ENCODE assay signal across 34 cellular contexts in genomic region chr1:219202567-219202966, GRCh38. TPM values are rescaled to one million over a fixed set of nuclear protein-coding genes. Genes with fewer than 3 reads are reported as not detected.
DNase-seq lines count a peak whose midpoint lies in the region; ATAC-seq, FAIRE-seq and TF ChIP-seq lines count a peak whose summit lies in the region.
"Had no signal": no experiment of that assay in that cellular context is flagged by ENCODE, and none has a peak within 500 bp of the region (broad histone marks: within the 10 kb centered on the region; RNA-seq: fewer than 3 reads in every experiment).

No MANE protein-coding gene starts in this region.

- no peak overlapping the region for H3K27ac Mint-ChIP-seq in WTC11
- H3K27ac Mint-ChIP-seq: B cell; CD4-positive, alpha-beta T cell; CD8-positive, alpha-beta memory T cell; CD8-positive, alpha-beta T cell had no signal

- FAIRE-seq in HepG2 (lab: Jason Lieb, UNC): no peak
- FAIRE-seq in RCC 7860 (lab: Jason Lieb, UNC): no peak
- FAIRE-seq: A204.1, A549, D721Med had no signal

- H3K9me3 ChIP-seq in HepG2 (ENCODE audit: low read length) (no peaks in the 10 kb centered on the region), right lobe of liver (no peaks in the 10 kb centered on the region), HEK293 (ENCODE audit: control insufficient read depth, insufficient read depth, low read depth, low read length) (no peaks in the 10 kb centered on the region)
- H3K9me3 ChIP-seq: A549; BE2C; BLaER1; BLaER1 treated with 17β-estradiol and CSF1 and Interleukin-3, amounts not matched to agents 10 nM and 100 nM; Caco-2 had no signal

- H3K79me2 ChIP-seq in HepG2 (ENCODE audit: insufficient read depth, low read length): no peaks in the 10 kb centered on the region

- DNase-seq in HepG2 (ENCODE audit: low spot score) (no peak), right lobe of liver (no peak), WTC11 (ENCODE audit: low spot score) (no peak), RCC 7860 (ENCODE audit: low spot score) (no peak)
- DNase-seq: 8988T; ACHN; AML-193; BE2C; C1 segment of cervical spinal cord; Caco-2; Calu3; CD4-positive, alpha-beta memory T cell; CD4-positive, alpha-beta T cell; CD4-positive, CD25-positive, alpha-beta regulatory T cell; CD8-positive, alpha-beta memory T cell; CD8-positive, alpha-beta T cell; COR-L47; DMS 273 treated with DMSO at 0.1 percent for 48 hours; DMS153; DMS79; DMS79 treated with DMSO at 0.1 percent for 48 hours; DND-41; EL had no signal

- H3K4me1 ChIP-seq in HepG2 (ENCODE audit: insufficient read depth, low read length) (peaks cover 17% of the 10 kb centered on the region), right lobe of liver (peaks cover 0 to 4% (median 0%) of the 10 kb centered on the region in 4 donors), HEK293 (ENCODE audit: control insufficient read depth, insufficient read depth, low read length) (no peaks in the 10 kb centered on the region)
- H3K4me1 ChIP-seq: BE2C; BLaER1; BLaER1 treated with 17β-estradiol and CSF1 and Interleukin-3, amounts not matched to agents 10 nM and 100 nM; Caco-2 had no signal

- H3K36me3 ChIP-seq in HepG2 (replicated peaks in 1 of 2; ENCODE audit: control insufficient read depth in 1 of 2, insufficient read depth in 2 of 2, low read length in 2 of 2): no peaks in the 10 kb centered on the region; a peak in 1 of 5 replicates
- no peaks in the 10 kb centered on the region for H3K36me3 ChIP-seq in right lobe of liver
- peaks cover 0 to 6% of the 10 kb centered on the region in 2 experiments; a peak in 1 of 3 replicates for H3K36me3 ChIP-seq in HEK293 (ENCODE audit: control insufficient read depth in 2 of 2, insufficient read depth in 1 of 2, low read length in 2 of 2)
- H3K36me3 ChIP-seq: BE2C had no signal

- no peak for TF ChIP-seq CTCF in HepG2 (CRISPR knock-in tag; IDR thresholded peaks at IDR 0.05)
- no peak for TF ChIP-seq CTCF in right lobe of liver (IDR thresholded peaks at IDR 0.05)
- TF ChIP-seq CTCF in HEK293 (tag by site-specific recombination; IDR thresholded peaks at IDR 0.05): no peak
- no peak for TF ChIP-seq CTCF in WTC11 (IDR thresholded peaks at IDR 0.05)

- H2AFZ ChIP-seq in HepG2 (ENCODE audit: low read length): no peak overlapping the region

- POLR2A ChIA-PET in HepG2 (lab: Yijun Ruan, JAX): no interaction called here
- POLR2A ChIA-PET in HEK293 (lab: Yijun Ruan, JAX): no interaction called here
- POLR2A ChIA-PET in WTC11 (lab: Charles Lee): no interaction called here

- TF ChIP-seq POLR2A in HepG2 (IDR thresholded peaks at IDR 0.05; ENCODE audit: insufficient read depth in 1 of 2, low read depth in 2 of 2, low read length in 2 of 2) (no peak), right lobe of liver (IDR thresholded peaks at IDR 0.05) (no peak)

- H3K27me3 ChIP-seq in HepG2 (ENCODE audit: control insufficient read depth in 1 of 2, insufficient read depth in 2 of 2, low read length in 2 of 2) (no peaks in the 10 kb centered on the region), right lobe of liver (no peaks in the 10 kb centered on the region)
- H3K27me3 ChIP-seq: BE2C; BLaER1; BLaER1 treated with 17β-estradiol and CSF1 and Interleukin-3, amounts not matched to agents 10 nM and 100 nM had no signal

- BruUV-seq in HepG2 (replicated peaks; lab: Mats Ljungman, UMichigan): no TSS peak

- no peak for TF ChIP-seq RAD21 in HepG2 (CRISPR knock-in tag; IDR thresholded peaks at IDR 0.05)

- no peaks in the 10 kb centered on the region for H4K20me1 ChIP-seq in HepG2 (ENCODE audit: insufficient read depth, low read length)
- H4K20me1 ChIP-seq: BLaER1 had no signal

- TF ChIP-seq EP300 in HepG2 (IDR thresholded peaks at IDR 0.05; ENCODE audit: low read depth in 2 of 2, low read length in 2 of 2) (no peak), HepG2 (CRISPR knock-in tag; IDR thresholded peaks at IDR 0.05; ENCODE audit: borderline replicate concordance) (no peak)

- H3K4me1 Mint-ChIP-seq in WTC11: no peaks in the 10 kb centered on the region
- H3K4me1 Mint-ChIP-seq: CD14-positive monocyte; CD8-positive, alpha-beta memory T cell had no signal

- H3K9me3 Mint-ChIP-seq in WTC11: no peaks in the 10 kb centered on the region
- H3K9me3 Mint-ChIP-seq: CD14-positive monocyte; CD4-positive, alpha-beta memory T cell; CD4-positive, alpha-beta T cell; CD4-positive, CD25-positive, alpha-beta regulatory T cell; CD8-positive, alpha-beta memory T cell; CD8-positive, alpha-beta T cell had no signal

- H3K4me2 ChIP-seq in HepG2 (ENCODE audit: low read depth, low read length): no peak overlapping the region
- H3K4me2 ChIP-seq: A549; BLaER1; BLaER1 treated with 17β-estradiol and CSF1 and Interleukin-3, amounts not matched to agents 10 nM and 100 nM had no signal

- CTCF ChIA-PET in HepG2 (lab: Yijun Ruan, JAX; ENCODE audit: low intra/inter-chr PET ratio, low total read pairs) (no interaction called here), HEK293 (lab: Yijun Ruan, JAX) (interaction anchor here (0.7 to 1.1 kb wide), 3 partner anchors 148 to 903 kb away, joined by 3 read pairs; no protein-coding TSS in a partner anchor), WTC11 (lab: Charles Lee) (no interaction called here)

- intact Hi-C loops in HepG2 (cut with micrococcal nuclease; ENCODE audit: unreplicated experiment): loop anchor here (10.0 kb wide), 1 partner anchor 362 kb away; no protein-coding TSS in a partner anchor
- intact Hi-C loops in right lobe of liver (cut with DNase I): no loop called here

- no peak for ATAC-seq in HepG2
- ATAC-seq in right lobe of liver: no peak
- ATAC-seq in WTC11: no peak
- ATAC-seq in GM19467 (IDR thresholded peaks at IDR 0.05; ENCODE audit: unreplicated experiment): no peak
- ATAC-seq: A549; CD8-positive, alpha-beta T cell had no signal

- H3K27me3 Mint-ChIP-seq in WTC11 (ENCODE audit: low read depth): no peaks in the 10 kb centered on the region
- H3K27me3 Mint-ChIP-seq: B cell; CD4-positive, alpha-beta memory T cell; CD4-positive, alpha-beta T cell; CD4-positive, CD25-positive, alpha-beta regulatory T cell; CD8-positive, alpha-beta memory T cell had no signal

- H3K4me3 Mint-ChIP-seq in WTC11: no peak overlapping the region
- H3K4me3 Mint-ChIP-seq: B cell; CD14-positive monocyte; CD4-positive, alpha-beta memory T cell; CD4-positive, alpha-beta T cell; CD4-positive, CD25-positive, alpha-beta regulatory T cell; CD8-positive, alpha-beta memory T cell; CD8-positive, alpha-beta T cell had no signal

- H3K27ac ChIP-seq in HepG2 (ENCODE audit: extremely low read length, insufficient read depth, low read length) (no peak overlapping the region), right lobe of liver (no peak overlapping the region), HEK293 (ENCODE audit: extremely low read depth, low read depth, low read length) (no peak overlapping the region)
- H3K27ac ChIP-seq: 22Rv1; A549; BLaER1; BLaER1 treated with 17β-estradiol and CSF1 and Interleukin-3, amounts not matched to agents 10 nM and 100 nM; C4-2B had no signal

- no peak overlapping the region for H3K9ac ChIP-seq in HepG2 (ENCODE audit: insufficient read depth, low read depth, low read length)
- H3K9ac ChIP-seq: BLaER1; BLaER1 treated with 17β-estradiol and CSF1 and Interleukin-3, amounts not matched to agents 10 nM and 100 nM had no signal

- in situ Hi-C loops in HepG2 (cut with HindIII; ENCODE audit: extremely low pct_ligation_motif_present, low pct_unique_long_range_greater_than_20kb): loop anchor here (10.0 kb wide), 1 partner anchor 112 kb away; no protein-coding TSS in a partner anchor

- 84% methylated on average over 2 of the region's 2 CpGs for WGBS in HepG2 (ENCODE audit: low lambda C conversion rate)
- WGBS in right lobe of liver (ENCODE audit: insufficient coverage, low coverage, low lambda C conversion rate, missing lambda C conversion rate): 56% methylated on average over 1 of the region's 2 CpGs

- 0 out of 2 replicates have a peak, but pooled peaks cover 4% of the 10 kb centered on the region for H3K36me3 Mint-ChIP-seq in WTC11

- H3K4me3 ChIP-seq in HepG2 (replicated peaks in 1 of 3; ENCODE audit: insufficient read depth in 1 of 3, low read depth in 2 of 3, low read length in 3 of 3) (no peak overlapping the region), right lobe of liver (no peak overlapping the region), HEK293 (ENCODE audit: low read depth, low read length) (no peak overlapping the region)
- H3K4me3 ChIP-seq: A549; BLaER1; BLaER1 treated with 17β-estradiol and CSF1 and Interleukin-3, amounts not matched to agents 10 nM and 100 nM had no signal

TF ChIP-seq in HEK293, 187 proteins besides CTCF, POLR2A, EP300 and RAD21:
- TF ChIP-seq IKZF3 (tag by site-specific recombination; IDR thresholded peaks at IDR 0.05) (no peak), ZNF121 (tag by site-specific recombination; IDR thresholded peaks at IDR 0.05) (peak; percentile 58; the same call in 1 of the 2 replicates)

TF ChIP-seq in WTC11, 78 proteins besides CTCF, POLR2A, EP300 and RAD21 (continues in another document):
- peak; percentile 46; the same call in 1 of the 2 replicates for TF ChIP-seq ZNF121 (CRISPR knock-in tag; IDR thresholded peaks at IDR 0.05)

RNA-seq across cellular contexts. Expression of gene LYPLAL1, which starts 28.9 kb away (rescaled TPM):
- 29.1 and 31.6 TPM in 2 replicates for total RNA-seq in HepG2 (2016; rRNA removed; fragmentation: Illumina TruSeq; extraction: Trizol)
- total RNA-seq in HepG2 (2016; cell fraction: cytosol; rRNA removed; fragmentation: Illumina TruSeq; extraction: Trizol; ENCODE audit: low read depth): 106 and 118 TPM in 2 replicates
- total RNA-seq in HepG2 (2016; cell fraction: insoluble cytoplasmic fraction; rRNA removed; fragmentation: Illumina TruSeq; extraction: Trizol): 34.1 and 38.8 TPM in 2 replicates
- total RNA-seq in HepG2 (2016; cell fraction: membrane; rRNA removed; fragmentation: Illumina TruSeq; extraction: Trizol): 39.0 and 45.7 TPM in 2 replicates
- 29.4 and 33.0 TPM in 2 replicates for total RNA-seq in HepG2 (2016; cell fraction: nucleus; rRNA removed; fragmentation: Illumina TruSeq; extraction: Trizol)
- polyA plus RNA-seq in HepG2 (2011; rRNA removed): 15.2 and 17.0 TPM in 2 replicates
- polyA plus RNA-seq in HepG2 (2011; cell fraction: cytosol; rRNA removed): 3.0 and 4.8 TPM in 2 replicates
- polyA plus RNA-seq in HepG2 (2011; cell fraction: nucleus; rRNA removed): 10.8 and 11.8 TPM in 2 replicates
- polyA plus RNA-seq in HepG2 (2012): 16.4 and 30.2 TPM in 2 replicates
- 3.7 and 3.8 TPM in 2 replicates for polyA plus RNA-seq in HepG2 (2016; cell fraction: cytosol; fragmentation: Illumina TruSeq; extraction: Trizol; ENCODE audit: low read depth)
- 29.2 and 32.0 TPM in 2 replicates for polyA plus RNA-seq in HepG2 (2016; cell fraction: insoluble cytoplasmic fraction; fragmentation: Illumina TruSeq; extraction: Trizol; ENCODE audit: low read depth)
- polyA plus RNA-seq in HepG2 (2016; cell fraction: membrane; fragmentation: Illumina TruSeq; extraction: Trizol; ENCODE audit: low read depth): 6.1 and 7.5 TPM in 2 replicates
- polyA plus RNA-seq in HepG2 (2016; cell fraction: nucleus; fragmentation: Illumina TruSeq; extraction: Trizol; ENCODE audit: insufficient read depth, low read depth): 29.2 and 29.7 TPM in 2 replicates
- 2.5 and 6.1 TPM in 2 replicates for polyA minus RNA-seq in HepG2 (2011; rRNA and poly(A)+ RNA removed; ENCODE audit: low replicate concordance)
- polyA minus RNA-seq in HepG2 (2011; cell fraction: cytosol; rRNA and poly(A)+ RNA removed): 10.2 and 17.9 TPM in 2 replicates
- 88.0 and 131 TPM in 2 replicates for polyA minus RNA-seq in HepG2 (2011; cell fraction: nucleus; rRNA and poly(A)+ RNA removed)
- total RNA-seq in right lobe of liver: 10 to 100 TPM; 16.5 to 33.6 (median 22.2) TPM
- total RNA-seq in WTC11 (2021): 20.7 to 27.5 TPM (median 26.7 TPM) in 3 replicates

Comparison
In these comparisons a context has a peak if more than half of its experiments do, and no peak if none do; other contexts are left out.
1. Of the 63 proteins assayed by ChIP-seq in both HepG2 and HEK293: peak only in HepG2: none; only in HEK293: none; in both: ZNF121; in neither: 62.